9 cellular contexts compared by ENCODE assay signal in genomic region chr2:227415538-227416424, GRCh38. TPM values are rescaled to one million over a fixed set of nuclear protein-coding genes. Genes with fewer than 3 reads are reported as not detected.
DNase-seq lines count a peak whose midpoint lies in the region; ATAC-seq, FAIRE-seq and TF ChIP-seq lines count a peak whose summit lies in the region.
"Had no signal": no experiment of that assay in that cellular context is flagged by ENCODE, and none has a peak within 500 bp of the region (broad histone marks: within the 10 kb centered on the region; RNA-seq: fewer than 3 reads in every experiment).

No MANE protein-coding gene starts in this region.

- ATAC-seq in HG03064 (IDR thresholded peaks at IDR 0.05; ENCODE audit: low read depth, unreplicated experiment), result peak; percentile 34
- ATAC-seq in GM21825 (IDR thresholded peaks at IDR 0.05; ENCODE audit: unreplicated experiment), result no peak

- TF ChIP-seq POLR2A in GM12891 (IDR thresholded peaks at IDR 0.05; ENCODE audit: low read depth, low read length), result no peak

- peak; percentile 31 for FAIRE-seq in GM12891 (lab: Jason Lieb, UNC)
- FAIRE-seq in frontal cortex (lab: Jason Lieb, UNC), result no peak

- DNase-seq in GM12891 (ENCODE audit: insufficient read length, low spot score) (no peak), SKM-1 treated with dmso at 0.1 percent for 144 hours (lab: John Stamatoyannopoulos, UW; ENCODE audit: unreplicated experiment) (peak; percentile 90), fibroblast of the conjunctiva (ENCODE audit: low read depth) (peak; percentile 73), smooth muscle cell of the brain vasculature (ENCODE audit: low read depth, low spot score) (peak; percentile 45), frontal cortex (ENCODE audit: low spot score in 2 of 2) (no peak)
- no peak for DNase-seq in activated naive CD4-positive, alpha-beta T cell treated with Interleukin-2 at 50 U/mL for 16 hours

TF ChIP-seq in GM12891, 5 proteins besides CTCF, POLR2A, EP300 and RAD21:
- no peak for TF ChIP-seq PAX5 (IDR thresholded peaks at IDR 0.05; ENCODE audit: insufficient read depth, low read length, severe bottlenecking)
- TF ChIP-seq POU2F2 (IDR thresholded peaks at IDR 0.05; ENCODE audit: low read depth, low read length), result no peak
- no peak for TF ChIP-seq POLR2AphosphoS5 (IDR thresholded peaks at IDR 0.05; ENCODE audit: low read depth, low read length)

RNA-seq across cellular contexts. Expression of gene SCYGR1, which starts 28.0 kb away (rescaled TPM):
- not detected for polyA plus RNA-seq in GM12891 (2012; ENCODE audit: low read depth, missing spikeins)
- total RNA-seq in frontal cortex, result not detected
- polyA plus RNA-seq: neural cell had no signal

RNA-seq across cellular contexts. Expression of gene TM4SF20, which starts 36.7 kb away (rescaled TPM):
- not detected for polyA plus RNA-seq in GM12891 (2012; ENCODE audit: low read depth, missing spikeins)
- not detected for total RNA-seq in frontal cortex
- polyA plus RNA-seq: neural cell had no signal

RNA-seq across cellular contexts. Expression of gene AGFG1, which starts 56.2 kb away (rescaled TPM):
- polyA plus RNA-seq in GM12891 (2012; ENCODE audit: low read depth, missing spikeins), result 46.8 TPM
- total RNA-seq in frontal cortex, result 73.0 TPM

Comparison
In these comparisons a context has a peak if more than half of its experiments do, and no peak if none do; other contexts are left out.
1. DNase-seq: peak in SKM-1 treated with dmso at 0.1 percent for 144 hours (single experiment), fibroblast of the conjunctiva (single experiment) and smooth muscle cell of the brain vasculature (single experiment); none in GM12891 (single experiment), frontal cortex (0 of 2) and activated naive CD4-positive, alpha-beta T cell treated with Interleukin-2 at 50 U/mL for 16 hours (single experiment).